12 cellular contexts compared by ENCODE assay signal in the genomic region with DNA sequence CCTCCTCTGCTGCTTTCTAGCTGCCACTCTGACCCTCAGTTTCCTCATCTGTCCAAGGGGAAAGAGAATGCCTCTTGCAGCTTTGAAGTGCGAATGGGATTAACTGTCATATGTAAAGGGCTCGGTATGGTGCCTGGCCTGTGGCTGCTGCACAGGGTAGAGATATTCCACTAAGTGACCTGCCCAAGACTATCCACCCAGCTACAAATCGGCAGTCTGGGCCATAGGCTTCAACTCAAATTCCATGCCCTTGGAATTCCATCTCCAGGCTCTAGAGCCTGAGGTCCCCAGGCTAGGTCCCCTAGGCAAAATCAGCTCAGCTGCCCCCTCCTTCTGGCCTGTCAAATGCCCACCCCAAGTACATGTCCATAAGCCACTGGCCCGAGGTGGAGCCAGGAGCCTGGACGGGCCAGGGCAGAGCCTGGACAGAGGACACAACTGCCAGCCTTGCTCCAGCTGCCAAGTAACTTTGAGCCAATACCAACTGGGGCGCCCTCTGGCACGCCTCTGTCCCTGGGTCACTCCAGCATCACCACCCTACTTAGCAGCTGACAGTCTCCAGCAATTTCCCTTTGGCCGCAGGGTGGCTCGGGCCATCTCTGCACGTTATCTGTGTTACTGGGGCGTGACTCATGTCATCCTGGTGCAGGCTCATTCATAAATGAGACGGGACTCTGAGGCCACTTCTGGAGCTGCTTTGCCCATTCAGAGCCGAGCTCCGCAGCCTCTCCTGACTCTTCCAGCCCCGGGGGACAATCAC. TPM values are rescaled to one million over a fixed set of nuclear protein-coding genes. Genes with fewer than 3 reads are reported as not detected.
DNase-seq lines count a peak whose midpoint lies in the region; ATAC-seq, FAIRE-seq and TF ChIP-seq lines count a peak whose summit lies in the region.
"Had no signal": no experiment of that assay in that cellular context is flagged by ENCODE, and none has a peak within 500 bp of the region (broad histone marks: within the 10 kb centered on the region; RNA-seq: fewer than 3 reads in every experiment).

No MANE protein-coding gene starts in this region.

- peaks cover 50% of the 10 kb centered on the region for H3K27me3 Mint-ChIP-seq in progenitor cell of endocrine pancreas

- no peaks in the 10 kb centered on the region for H3K36me3 Mint-ChIP-seq in progenitor cell of endocrine pancreas (ENCODE audit: insufficient read depth)
- H3K36me3 Mint-ChIP-seq: CD8-positive, alpha-beta memory T cell had no signal

- TF ChIP-seq CTCF in BE2C (IDR thresholded peaks at IDR 0.05; ENCODE audit: low read depth, low read length) (peak; percentile 47), keratinocyte (optimal IDR thresholded peaks at IDR 0.05 in 1 of 3, IDR thresholded peaks at IDR 0.05 in 1 of 3, conservative IDR thresholded peaks at IDR 0.05 in 1 of 3; ENCODE audit: extremely low read depth in 1 of 3, insufficient read depth in 2 of 3, low read length in 3 of 3) (peak; percentile 13 to 25 (median 14)), progenitor cell of endocrine pancreas (IDR thresholded peaks at IDR 0.05; ENCODE audit: unreplicated experiment) (no peak), omental fat pad (IDR thresholded peaks at IDR 0.05) (no peak)

- POLR2A ChIA-PET in HEK293T (lab: Yijun Ruan, JAX): no interaction called here

- ATAC-seq in HG03095 (IDR thresholded peaks at IDR 0.05; ENCODE audit: unreplicated experiment) (no peak), GM21423 (IDR thresholded peaks at IDR 0.05; ENCODE audit: unreplicated experiment) (no peak), omental fat pad (ENCODE audit: low FRiP score) (no peak)

- no peaks in the 10 kb centered on the region for H3K79me2 ChIP-seq in keratinocyte (ENCODE audit: control insufficient read depth, insufficient read depth, low read length)

- no peaks in the 10 kb centered on the region for H3K9me3 Mint-ChIP-seq in progenitor cell of endocrine pancreas (ENCODE audit: low read depth)
- H3K9me3 Mint-ChIP-seq: activated CD4-positive, alpha-beta memory T cell treated with anti-CD3 and anti-CD28 coated beads, Interleukin-2, amount 10 ng/mL, durations not matched to agents 7 days and 5 days; CD8-positive, alpha-beta memory T cell; neural crest cell had no signal

- H3K27me3 ChIP-seq in BE2C: peaks cover 74% of the 10 kb centered on the region
- H3K27me3 ChIP-seq in keratinocyte (ENCODE audit: control insufficient read depth, extremely low read depth, insufficient read depth, low read length): no peaks in the 10 kb centered on the region

- dilution Hi-C loops in keratinocyte (cut with MboI; ENCODE audit: extremely low pct_ligation_motif_present, low sequenced_read_pairs): no loop called here

- H3K4me1 ChIP-seq in BE2C: peaks cover 15% of the 10 kb centered on the region
- peaks cover 6% of the 10 kb centered on the region for H3K4me1 ChIP-seq in keratinocyte (ENCODE audit: control insufficient read depth, extremely low read depth, insufficient read depth, low read length)

- no peak overlapping the region for H2AFZ ChIP-seq in keratinocyte (ENCODE audit: control insufficient read depth, low read length)

- no peak overlapping the region for H3K4me3 Mint-ChIP-seq in progenitor cell of endocrine pancreas (ENCODE audit: low read depth)
- H3K4me3 Mint-ChIP-seq: activated CD4-positive, alpha-beta memory T cell treated with anti-CD3 and anti-CD28 coated beads, Interleukin-2, amount 10 ng/mL, durations not matched to agents 7 days and 5 days; CD8-positive, alpha-beta memory T cell; neural crest cell had no signal

- H3K9me3 ChIP-seq in BE2C (no peaks in the 10 kb centered on the region), keratinocyte (ENCODE audit: control insufficient read depth, low read depth, low read length) (no peaks in the 10 kb centered on the region)

- no peaks in the 10 kb centered on the region for H3K36me3 ChIP-seq in BE2C
- H3K36me3 ChIP-seq in keratinocyte (ENCODE audit: control insufficient read depth in 2 of 2, extremely low read depth in 1 of 2, insufficient read depth in 2 of 2, low read length in 2 of 2): no peaks in the 10 kb centered on the region

- no peak for FAIRE-seq in keratinocyte (lab: Jason Lieb, UNC)

- no peak overlapping the region for H3K27ac Mint-ChIP-seq in progenitor cell of endocrine pancreas
- H3K27ac Mint-ChIP-seq: activated CD4-positive, alpha-beta memory T cell treated with anti-CD3 and anti-CD28 coated beads, Interleukin-2, amount 10 ng/mL, durations not matched to agents 7 days and 5 days had no signal

- CTCF ChIA-PET in HEK293T (lab: Yijun Ruan, JAX): interaction anchor here (0.6 to 1.1 kb wide), 3 partner anchors 114 to 158 kb away, joined by 3 read pairs; no protein-coding TSS in a partner anchor

- no peak overlapping the region for H3K27ac ChIP-seq in keratinocyte (ENCODE audit: control insufficient read depth, insufficient read depth, low read length)

- no peaks in the 10 kb centered on the region for H3K9me1 ChIP-seq in keratinocyte (ENCODE audit: control insufficient read depth, extremely low read depth, insufficient read depth, low read length)

- peaks cover 3% of the 10 kb centered on the region for H4K20me1 ChIP-seq in keratinocyte (ENCODE audit: control insufficient read depth, extremely low read depth, insufficient read depth, low read length)

- H3K4me2 ChIP-seq in keratinocyte (ENCODE audit: control insufficient read depth, extremely low read depth, insufficient read depth, low read depth, low read length): no peak overlapping the region

- H3K4me3 ChIP-seq in BE2C (ENCODE audit: low read depth, low read length) (no peak overlapping the region), keratinocyte (ENCODE audit: control insufficient read depth in 2 of 3, extremely low read depth in 1 of 3, insufficient read depth in 2 of 3, low read depth in 1 of 3, low read length in 3 of 3) (no peak overlapping the region)

- peaks cover 14% of the 10 kb centered on the region for H3K4me1 Mint-ChIP-seq in progenitor cell of endocrine pancreas (ENCODE audit: low read depth)

- no peak overlapping the region for H3K9ac ChIP-seq in keratinocyte (ENCODE audit: control insufficient read depth, extremely low read depth, insufficient read depth, low read length)

- peak; percentile 90 for DNase-seq in BE2C
- peak; percentile 26 for DNase-seq in HEK293T (ENCODE audit: extremely low spot score)
- DNase-seq in RPMI7951 (ENCODE audit: low read depth): peak; percentile 84
- DNase-seq in keratinocyte (ENCODE audit: low read depth, low spot score): no peak
- no peak for DNase-seq in progenitor cell of endocrine pancreas (ENCODE audit: low spot score, unreplicated experiment)
- no peak for DNase-seq in omental fat pad (ENCODE audit: low spot score)
- DNase-seq: activated CD4-positive, alpha-beta memory T cell treated with anti-CD3 and anti-CD28 coated beads, Interleukin-2, amount 10 ng/mL, durations not matched to agents 7 days and 5 days; CD8-positive, alpha-beta memory T cell; Karpas-422 had no signal

TF ChIP-seq in HEK293T, 16 proteins besides CTCF, POLR2A, EP300 and RAD21:
- no peak for TF ChIP-seq TARDBP (IDR thresholded peaks at IDR 0.05)
- TF ChIP-seq SP1 (IDR thresholded peaks at IDR 0.05): no peak
- TF ChIP-seq NFRKB (IDR thresholded peaks at IDR 0.05): no peak
- TF ChIP-seq BHLHE40 (IDR thresholded peaks at IDR 0.05; ENCODE audit: borderline replicate concordance): no peak
- no peak for TF ChIP-seq ARNT (IDR thresholded peaks at IDR 0.05)
- TF ChIP-seq FOXM1 (IDR thresholded peaks at IDR 0.05; ENCODE audit: borderline replicate concordance): no peak
- TF ChIP-seq FOXK2 (IDR thresholded peaks at IDR 0.05): no peak
- TF ChIP-seq LEF1 (IDR thresholded peaks at IDR 0.05; ENCODE audit: borderline replicate concordance): no peak
- no peak for TF ChIP-seq CTBP1 (IDR thresholded peaks at IDR 0.05; ENCODE audit: borderline replicate concordance)
- TF ChIP-seq ZNF384 (IDR thresholded peaks at IDR 0.05): no peak
- no peak for TF ChIP-seq L3MBTL2 (conservative IDR thresholded peaks at IDR 0.05)
- no peak for TF ChIP-seq SUZ12 (IDR thresholded peaks at IDR 0.05)
- no peak for TF ChIP-seq PKNOX1 (IDR thresholded peaks at IDR 0.05)
- TF ChIP-seq HDGF (IDR thresholded peaks at IDR 0.05; ENCODE audit: borderline replicate concordance): no peak
- no peak for TF ChIP-seq FOXA1 (IDR thresholded peaks at IDR 0.05)
- no peak for TF ChIP-seq ELF4 (IDR thresholded peaks at IDR 0.05)

RNA-seq across cellular contexts. Expression of gene SDK2, which starts 57.1 kb away (rescaled TPM):
- 3.5 TPM for polyA plus RNA-seq in BE2C (2012; ENCODE audit: insufficient read depth, insufficient read length, low read depth)
- total RNA-seq in RPMI7951 (2014; rRNA removed; shearing (Covaris generic)): 1.1 and 1.6 TPM in 2 replicates
- polyA plus RNA-seq in keratinocyte: 1.8 to 4.5 TPM (median 2.8 TPM) in 3 replicates
- 3.7 TPM for polyA plus RNA-seq in keratinocyte (2011; ENCODE audit: low read depth)
- polyA plus RNA-seq in keratinocyte (2011; cell fraction: cytosol; rRNA removed): 1.5 and 3.2 TPM in 2 replicates
- 19.9 and 28.4 TPM in 2 replicates for polyA plus RNA-seq in keratinocyte (2011; cell fraction: nucleus; rRNA removed)
- polyA plus RNA-seq in keratinocyte (2012; ENCODE audit: low replicate concordance): 7.8 and 12.4 TPM in 2 replicates
- 7.4 to 36.6 TPM (median 10.1 TPM) in 3 replicates for polyA minus RNA-seq in keratinocyte
- 14.6 TPM for polyA minus RNA-seq in keratinocyte (2011; cell fraction: cytosol; rRNA and poly(A)+ RNA removed)
- 54.6 and 59.8 TPM in 2 replicates for polyA minus RNA-seq in keratinocyte (2011; cell fraction: nucleus; rRNA and poly(A)+ RNA removed)
- total RNA-seq in progenitor cell of endocrine pancreas: 6.7 and 7.1 TPM in 2 replicates
- 1 to 10 TPM in 1 of 4 donors, under 1 TPM in 3; 0.46 to 1.4 (median 0.64) TPM for total RNA-seq in omental fat pad

Comparison
In these comparisons a context has a peak if more than half of its experiments do, and no peak if none do; other contexts are left out.
1. DNase-seq: peak in BE2C (single experiment), HEK293T (single experiment) and RPMI7951 (single experiment); none in keratinocyte (single experiment), progenitor cell of endocrine pancreas (single experiment) and omental fat pad (single experiment).
2. CTCF ChIP-seq: peak in BE2C (single experiment) and keratinocyte (3 of 3); none in progenitor cell of endocrine pancreas (single experiment) and omental fat pad (0 of 3).